ENCODE assay signal across 20 cellular contexts in genomic region chr3:172766241-172766640, GRCh38. TPM values are rescaled to one million over a fixed set of nuclear protein-coding genes. Genes with fewer than 3 reads are reported as not detected.
A peak's percentile ranks its signal among the peaks of the same experiment; 100 is the strongest.
DNase-seq lines count a peak whose midpoint lies in the region; ATAC-seq, FAIRE-seq and TF ChIP-seq lines count a peak whose summit lies in the region.
"Had no signal": no experiment of that assay in that cellular context is flagged by ENCODE, and none has a peak within 500 bp of the region (broad histone marks: within the 10 kb centered on the region; RNA-seq: fewer than 3 reads in every experiment).

No MANE protein-coding gene starts in this region.

- no peaks in the 10 kb centered on the region for H3K27me3 ChIP-seq in breast epithelium
- no peaks in the 10 kb centered on the region for H3K27me3 ChIP-seq in K562 (ENCODE audit: control insufficient read depth in 2 of 2, insufficient read depth in 2 of 2, low read length in 2 of 2)
- H3K27me3 ChIP-seq: BLaER1 treated with 17β-estradiol and CSF1 and Interleukin-3, amounts not matched to agents 10 nM and 100 nM had no signal

- DNase-seq in MCF 10A (ENCODE audit: unreplicated experiment) (no peak), breast epithelium (ENCODE audit: low spot score in 2 of 2) (no peak), H54 (ENCODE audit: insufficient read length, low spot score) (no peak), K562 (ENCODE audit: extremely low read depth in 1 of 4, low spot score in 3 of 4) (no peak), SKM-1 treated with dmso at 0.1 percent for 144 hours (lab: John Stamatoyannopoulos, UW; ENCODE audit: unreplicated experiment) (no peak), NCI-H1417 (lab: John Stamatoyannopoulos, UW) (no peak), GOT3 (lab: John Stamatoyannopoulos, UW) (no peak)
- DNase-seq: 8988T; CD8-positive, alpha-beta T cell; DMS 273 treated with DMSO at 0.1 percent for 48 hours; DMS53; DND-41; EL; H9 had no signal

- TF ChIP-seq CTCF in MCF 10A (IDR thresholded peaks at IDR 0.05; ENCODE audit: unreplicated experiment) (no peak), breast epithelium (IDR thresholded peaks at IDR 0.05) (no peak), K562 (IDR thresholded peaks at IDR 0.05 in 2 of 3, conservative IDR thresholded peaks at IDR 0.05 in 1 of 3; ENCODE audit: insufficient read depth in 2 of 3, low read depth in 1 of 3, low read length in 3 of 3) (no peak)

- no peak overlapping the region for H3K4me2 ChIP-seq in K562 (ENCODE audit: insufficient read depth, low read length)
- H3K4me2 ChIP-seq: BLaER1 treated with 17β-estradiol and CSF1 and Interleukin-3, amounts not matched to agents 10 nM and 100 nM; GM23338 had no signal

- BruUV-seq in MCF 10A (replicated peaks; lab: Mats Ljungman, UMichigan) (no TSS peak), K562 (replicated peaks; lab: Mats Ljungman, UMichigan) (TSS peak; percentile 1)

- peak; percentile 41 for FAIRE-seq in H54 (lab: Jason Lieb, UNC)
- FAIRE-seq in K562 (lab: Jason Lieb, UNC), result peak; percentile 6
- FAIRE-seq: GM12878, HTR-8/SVneo had no signal

- 100% methylated on average over 2 of the region's 2 CpGs for WGBS in K562 (ENCODE audit: insufficient coverage, low coverage, missing lambda C conversion rate)

- TF ChIP-seq EP300 in K562 (IDR thresholded peaks at IDR 0.05; ENCODE audit: low read length), result no peak

- H4K20me1 ChIP-seq in K562 (replicated peaks; ENCODE audit: control insufficient read depth, insufficient read depth, low read length), result no peaks in the 10 kb centered on the region
- H4K20me1 ChIP-seq: BLaER1 treated with 17β-estradiol and CSF1 and Interleukin-3, amounts not matched to agents 10 nM and 100 nM had no signal

- H3K4me1 ChIP-seq in breast epithelium, result no peaks in the 10 kb centered on the region
- H3K4me1 ChIP-seq in K562 (replicated peaks in 1 of 2; ENCODE audit: control insufficient read depth in 2 of 2, insufficient read depth in 2 of 2, low read length in 2 of 2), result no peaks in the 10 kb centered on the region
- H3K4me1 ChIP-seq: BLaER1 treated with 17β-estradiol and CSF1 and Interleukin-3, amounts not matched to agents 10 nM and 100 nM had no signal

- in situ Hi-C loops in K562 (cut with MboI), result no loop called here

- no peak for ATAC-seq in K562
- ATAC-seq: CD8-positive, alpha-beta T cell; GM12878; GM23338 had no signal

- no peak overlapping the region for H3K4me3 Mint-ChIP-seq in MCF 10A (ENCODE audit: unreplicated experiment)
- H3K4me3 Mint-ChIP-seq: B cell; CD8-positive, alpha-beta T cell; GM23338; H9; IgD-negative memory B cell had no signal

- peak overlapping the region; percentile 16 for H3K27ac Mint-ChIP-seq in MCF 10A (ENCODE audit: low read depth, unreplicated experiment)
- H3K27ac Mint-ChIP-seq: B cell; CD8-positive, alpha-beta T cell; GM23338; H9 had no signal

- TF ChIP-seq POLR2A in breast epithelium (IDR thresholded peaks at IDR 0.05) (no peak), H54 (IDR thresholded peaks at IDR 0.05; ENCODE audit: low read depth, low read length) (no peak), K562 (conservative IDR thresholded peaks at IDR 0.05) (no peak)

- no peak overlapping the region for H3K9ac ChIP-seq in K562 (ENCODE audit: insufficient read depth in 1 of 2, low read depth in 2 of 2, low read length in 2 of 2)
- H3K9ac ChIP-seq: BLaER1 treated with 17β-estradiol and CSF1 and Interleukin-3, amounts not matched to agents 10 nM and 100 nM had no signal

- peaks cover 3% of the 10 kb centered on the region for H3K36me3 ChIP-seq in breast epithelium
- peaks cover 94% of the 10 kb centered on the region for H3K36me3 ChIP-seq in K562 (ENCODE audit: control insufficient read depth, insufficient read depth, low read length)

- H3K36me3 Mint-ChIP-seq in MCF 10A (ENCODE audit: insufficient read depth, unreplicated experiment), result peaks cover 54% of the 10 kb centered on the region

- no peak for TF ChIP-seq RAD21 in K562 (CRISPR knock-in tag; conservative IDR thresholded peaks at IDR 0.05 in 1 of 2, IDR thresholded peaks at IDR 0.05 in 1 of 2)

- H3K4me1 Mint-ChIP-seq in MCF 10A (ENCODE audit: insufficient read depth, unreplicated experiment), result peaks cover 16% of the 10 kb centered on the region
- H3K4me1 Mint-ChIP-seq: B cell, GM23338, H9, IgD-negative memory B cell had no signal

- H3K79me2 ChIP-seq in K562 (ENCODE audit: control insufficient read depth, insufficient read depth, low read length), result no peaks in the 10 kb centered on the region

- H3K4me3 ChIP-seq in breast epithelium (no peak overlapping the region), K562 (no peak overlapping the region)
- H3K4me3 ChIP-seq: BLaER1 treated with 17β-estradiol and CSF1 and Interleukin-3, amounts not matched to agents 10 nM and 100 nM; GM12878; GM23338 had no signal

- no peak overlapping the region for H2AFZ ChIP-seq in K562 (ENCODE audit: low read depth, low read length)
- H2AFZ ChIP-seq: GM23338 had no signal

- no peaks in the 10 kb centered on the region for H3K9me3 Mint-ChIP-seq in MCF 10A (ENCODE audit: unreplicated experiment)
- H3K9me3 Mint-ChIP-seq: CD8-positive, alpha-beta T cell; GM23338; H9; IgD-negative memory B cell had no signal

- H3K9me1 ChIP-seq in K562 (ENCODE audit: control insufficient read depth, insufficient read depth, low read length), result no peaks in the 10 kb centered on the region

- POLR2A ChIA-PET in MCF 10A (lab: Yijun Ruan, JAX), result no interaction called here
- POLR2A ChIA-PET in K562 (lab: Yijun Ruan, JAX), result no interaction called here

- no peaks in the 10 kb centered on the region for H3K27me3 Mint-ChIP-seq in MCF 10A (ENCODE audit: insufficient read depth, unreplicated experiment)
- H3K27me3 Mint-ChIP-seq: B cell, IgD-negative memory B cell had no signal

- H3K27ac ChIP-seq in breast epithelium (no peak overlapping the region), K562 (ENCODE audit: extremely low read depth, low read depth, low read length) (no peak overlapping the region)
- H3K27ac ChIP-seq: BLaER1 treated with 17β-estradiol and CSF1 and Interleukin-3, amounts not matched to agents 10 nM and 100 nM had no signal

- CTCF ChIA-PET in MCF 10A (lab: Yijun Ruan, JAX), result no interaction called here
- CTCF ChIA-PET in K562 (lab: Yijun Ruan, JAX; ENCODE audit: low intra/inter-chr PET ratio), result no interaction called here

- intact Hi-C loops in MCF 10A (cut with micrococcal nuclease) (no loop called here), breast epithelium (cut with DNase I; ENCODE audit: low total_unique reads) (no loop called here), K562 (cut with micrococcal nuclease) (no loop called here)

- H3K9me3 ChIP-seq in breast epithelium, result no peaks in the 10 kb centered on the region
- H3K9me3 ChIP-seq in K562 (replicated peaks; ENCODE audit: control insufficient read depth, insufficient read depth, low read depth, low read length), result no peaks in the 10 kb centered on the region
- H3K9me3 ChIP-seq: BLaER1 treated with 17β-estradiol and CSF1 and Interleukin-3, amounts not matched to agents 10 nM and 100 nM had no signal

TF ChIP-seq in K562, 482 proteins besides CTCF, POLR2A, EP300 and RAD21 (continues in another document):
- TF ChIP-seq HOXB6 (CRISPR knock-in tag; IDR thresholded peaks at IDR 0.05; ENCODE audit: borderline replicate concordance) (no peak), ZFPM2 (CRISPR knock-in tag; IDR thresholded peaks at IDR 0.05) (no peak), PHF21A (IDR thresholded peaks at IDR 0.05; ENCODE audit: borderline replicate concordance, low read depth) (no peak), MCM3 (IDR thresholded peaks at IDR 0.05) (no peak)

RNA-seq across cellular contexts. Expression of gene ECT2, which starts 15.7 kb away (rescaled TPM):
- 54.8 and 63.9 TPM in 2 replicates for total RNA-seq in MCF 10A (2022)
- total RNA-seq in breast epithelium, result 10 to 100 TPM in 2 of 3 donors, 1 to 10 TPM in 1; 8.5 to 20.1 (median 15.4) TPM
- total RNA-seq in K562 (2011; cell fraction: chromatin; rRNA removed; ENCODE audit: low replicate concordance), result 23.1 and 105 TPM in 2 replicates
- total RNA-seq in K562 (2011; cell fraction: nucleolus; rRNA removed), result 12.8 and 20.9 TPM in 2 replicates
- total RNA-seq in K562 (2011; cell fraction: nucleoplasm; rRNA removed), result 31.7 and 50.8 TPM in 2 replicates
- 24.0 and 26.0 TPM in 2 replicates for total RNA-seq in K562 (2014; rRNA removed)
- 50.1 and 57.7 TPM in 2 replicates for total RNA-seq in K562 (2014; rRNA removed; fragmentation: Illumina TruSeq; extraction: Trizol)
- 44.1 and 46.0 TPM in 2 replicates for total RNA-seq in K562 (2015; rRNA removed; fragmentation: Illumina TruSeq; extraction: Trizol)
- total RNA-seq in K562 (2021), result 38.7 and 40.8 TPM in 2 replicates
- polyA plus RNA-seq in K562 (2011; rRNA removed), result 42.2 and 53.0 TPM in 2 replicates
- polyA plus RNA-seq in K562 (2011; cell fraction: cytosol; rRNA removed), result 5.8 and 11.8 TPM in 2 replicates
- polyA plus RNA-seq in K562 (2011; cell fraction: nucleus; rRNA removed), result 33.4 and 51.5 TPM in 2 replicates
- polyA plus RNA-seq in K562 (2012), result 19.3 and 20.5 TPM in 2 replicates
- polyA plus RNA-seq in K562 (2014; fragmentation: Illumina TruSeq; extraction: Trizol), result 32.3 and 36.5 TPM in 2 replicates
- 10 to 100 TPM; 19.0 to 33.6 TPM for polyA plus RNA-seq in K562 (2014; fragmentation: Nextera tagmentation; extraction: Ambion mirVana)
- 20.4 and 26.5 TPM in 2 replicates for polyA plus RNA-seq in K562 (2014; rRNA removed)
- polyA minus RNA-seq in K562 (2011; rRNA and poly(A)+ RNA removed), result 58.0 and 63.6 TPM in 2 replicates
- polyA minus RNA-seq in K562 (2011; cell fraction: cytosol; rRNA and poly(A)+ RNA removed), result 19.6 and 28.1 TPM in 2 replicates
- 40.1 and 71.8 TPM in 2 replicates for polyA minus RNA-seq in K562 (2011; cell fraction: nucleus; rRNA and poly(A)+ RNA removed)

RNA-seq across cellular contexts. Expression of gene NCEH1, which starts 55.4 kb away (rescaled TPM):
- total RNA-seq in MCF 10A (2022) (27.8 and 28.8 TPM in 2 replicates), breast epithelium (10 to 100 TPM in 2 of 3 donors, 1 to 10 TPM in 1; 8.5 to 23.9 (median 10.4) TPM), K562 (2014; rRNA removed) (1.4 and 1.6 TPM in 2 replicates), K562 (2014; rRNA removed; fragmentation: Illumina TruSeq; extraction: Trizol) (2.8 and 4.0 TPM in 2 replicates), K562 (2015; rRNA removed; fragmentation: Illumina TruSeq; extraction: Trizol) (2.9 and 3.1 TPM in 2 replicates), K562 (2021) (5.0 and 5.2 TPM in 2 replicates)
- 3.5 and 4.7 TPM in 2 replicates for total RNA-seq in K562 (2011; cell fraction: chromatin; rRNA removed; ENCODE audit: low replicate concordance)
- 7.6 and 9.3 TPM in 2 replicates for total RNA-seq in K562 (2011; cell fraction: nucleolus; rRNA removed)
- total RNA-seq in K562 (2011; cell fraction: nucleoplasm; rRNA removed), result 4.1 and 6.2 TPM in 2 replicates
- polyA plus RNA-seq in K562 (2011; rRNA removed) (2.5 and 3.1 TPM in 2 replicates), K562 (2014; fragmentation: Illumina TruSeq; extraction: Trizol) (3.3 and 3.9 TPM in 2 replicates), K562 (2014; fragmentation: Nextera tagmentation; extraction: Ambion mirVana) (1 to 10 TPM; 1.3 to 3.0 TPM), K562 (2014; rRNA removed) (1.8 and 2.8 TPM in 2 replicates)
- 1.5 and 1.8 TPM in 2 replicates for polyA plus RNA-seq in K562 (2011; cell fraction: cytosol; rRNA removed)
- polyA plus RNA-seq in K562 (2011; cell fraction: nucleus; rRNA removed), result 1.7 and 2.6 TPM in 2 replicates
- 2.8 and 3.6 TPM in 2 replicates for polyA plus RNA-seq in K562 (2012)
- polyA minus RNA-seq in K562 (2011; rRNA and poly(A)+ RNA removed), result 4.3 and 4.9 TPM in 2 replicates
- 2.5 and 2.7 TPM in 2 replicates for polyA minus RNA-seq in K562 (2011; cell fraction: cytosol; rRNA and poly(A)+ RNA removed)
- polyA minus RNA-seq in K562 (2011; cell fraction: nucleus; rRNA and poly(A)+ RNA removed), result 5.5 and 7.8 TPM in 2 replicates
